In the genomic region with DNA sequence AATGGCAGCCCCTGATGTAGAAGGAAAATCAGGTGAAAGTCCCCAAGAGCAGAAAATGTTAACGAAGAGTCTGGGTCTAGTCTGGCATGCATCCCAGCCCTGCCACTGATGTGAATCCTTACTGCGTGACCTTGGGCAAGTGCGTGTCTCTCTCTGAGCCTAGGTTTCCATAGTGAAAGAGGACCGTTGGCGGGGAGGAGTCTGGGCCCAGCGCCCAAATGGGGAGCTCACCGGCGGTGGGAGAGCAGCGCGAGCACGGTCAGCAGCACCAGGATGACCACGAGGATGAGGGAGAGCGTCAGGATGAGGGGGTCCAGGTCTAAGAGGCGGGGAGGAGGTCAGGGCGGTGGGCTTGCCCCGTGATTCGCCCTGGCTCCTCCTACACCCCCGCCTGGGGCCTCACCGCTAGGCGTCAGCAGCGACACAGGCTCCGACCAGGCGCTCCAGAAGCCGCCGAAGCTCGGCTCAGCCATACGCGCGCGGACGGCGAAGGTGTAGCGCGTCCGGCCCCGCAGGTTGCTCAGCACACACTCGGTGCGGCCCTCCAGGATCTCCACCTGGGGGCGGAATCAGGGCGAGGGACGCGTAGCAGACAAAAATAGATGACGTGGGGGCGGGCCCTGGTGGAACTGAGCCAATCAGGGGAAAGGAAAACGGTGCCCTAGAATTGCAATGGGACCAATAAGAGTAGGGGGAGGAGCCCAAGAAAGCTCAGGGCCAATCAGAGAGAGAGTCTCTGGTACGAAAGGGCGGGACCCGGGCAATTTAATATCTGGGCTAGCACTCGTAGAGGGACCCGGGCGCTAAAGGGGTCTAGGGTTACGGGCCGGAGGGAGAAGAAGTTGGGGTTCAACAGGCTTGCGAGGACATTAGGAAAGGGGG, we compare ENCODE assay signal across 8 cellular contexts. TPM values are rescaled to one million over a fixed set of nuclear protein-coding genes. Genes with fewer than 3 reads are reported as not detected.
DNase-seq lines count a peak whose midpoint lies in the region; ATAC-seq lines count a peak whose summit lies in the region.

No MANE protein-coding gene starts in this region.

- peaks cover 4% of the 10 kb centered on the region for H3K4me1 ChIP-seq in endocrine pancreas (ENCODE audit: control insufficient read depth, insufficient read depth, low read length)
- peaks cover 10% of the 10 kb centered on the region for H3K4me1 ChIP-seq in mesodermal cell (ENCODE audit: control insufficient read depth, insufficient read depth, low read length, poor library complexity, severe bottlenecking)

- ATAC-seq in GM19372 (IDR thresholded peaks at IDR 0.05; ENCODE audit: low read depth, unreplicated experiment): peak; percentile 74
- peak; percentile 75 for ATAC-seq in HG03521 (IDR thresholded peaks at IDR 0.05; ENCODE audit: unreplicated experiment)

- WGBS in mesodermal cell (ENCODE audit: insufficient coverage in 2 of 2), 2 experiments: 5 to 6% methylated on average over 36 to 53 of the region's 54 CpGs

- peak overlapping the region; percentile 94 for H3K27ac ChIP-seq in mesodermal cell (ENCODE audit: low read depth, low read length, severe bottlenecking)

- peak overlapping the region; percentile 28 for H3K4me3 ChIP-seq in endocrine pancreas (ENCODE audit: control insufficient read depth, insufficient read depth, low read length)
- H3K4me3 ChIP-seq in mesodermal cell (ENCODE audit: extremely low read depth, insufficient read depth, low read length, poor library complexity, severe bottlenecking): peak overlapping the region; percentile 52

- H3K9ac ChIP-seq in endocrine pancreas (ENCODE audit: control insufficient read depth, insufficient read depth, low read length): peak overlapping the region; percentile 43

- DNase-seq in CD1c-positive myeloid dendritic cell (ENCODE audit: extremely low spot score): peak; percentile 97
- peak; percentile 87 for DNase-seq in NK-92 (lab: John Stamatoyannopoulos, UW; ENCODE audit: unreplicated experiment)
- peak; percentile 83 to 91 (median 88) for DNase-seq in activated CD8-positive, alpha-beta memory T cell treated with anti-CD3 and anti-CD28 coated beads for 48 hours (ENCODE audit: low read depth in 2 of 3, low spot score in 2 of 3)
- DNase-seq in stimulated activated CD8-positive, alpha-beta memory T cell treated with anti-CD3 and anti-CD28 coated beads, Interleukin-15, amount 100 ng/mL, for 24 hours (ENCODE audit: low read depth): peak; percentile 64

- no peaks in the 10 kb centered on the region for H3K27me3 ChIP-seq in endocrine pancreas (ENCODE audit: control insufficient read depth, insufficient read depth, low read length)

- no peaks in the 10 kb centered on the region for H3K36me3 ChIP-seq in endocrine pancreas (ENCODE audit: control insufficient read depth, insufficient read depth, low read length)
- H3K36me3 ChIP-seq in mesodermal cell (ENCODE audit: control insufficient read depth, insufficient read depth, low read length): peaks cover 22% of the 10 kb centered on the region

- H3K9me3 ChIP-seq in endocrine pancreas (ENCODE audit: control insufficient read depth, low read length): no peaks in the 10 kb centered on the region
- no peaks in the 10 kb centered on the region for H3K9me3 ChIP-seq in mesodermal cell (ENCODE audit: control insufficient read depth, low read length)

RNA-seq across cellular contexts. Expression of gene EPOR, which starts 3.2 kb away (rescaled TPM):
- 15.2 TPM for polyA plus RNA-seq in mesodermal cell (2013, experiment 1 of 2)
- 16.7 TPM for polyA plus RNA-seq in mesodermal cell (2013, experiment 2 of 2)

RNA-seq across cellular contexts. Expression of gene SWSAP1, which starts 6.4 kb away (rescaled TPM):
- 1.6 TPM for polyA plus RNA-seq in mesodermal cell (2013, experiment 1 of 2)
- 1.4 TPM for polyA plus RNA-seq in mesodermal cell (2013, experiment 2 of 2)

RNA-seq across cellular contexts. Expression of gene PLPPR2, which starts 25.7 kb away (rescaled TPM):
- polyA plus RNA-seq in mesodermal cell (2013, experiment 1 of 2): 13.9 TPM
- polyA plus RNA-seq in mesodermal cell (2013, experiment 2 of 2): 12.2 TPM

RNA-seq across cellular contexts. Expression of gene CCDC159, which starts 34.6 kb away (rescaled TPM):
- polyA plus RNA-seq in mesodermal cell (2013, experiment 1 of 2): 8.5 TPM
- polyA plus RNA-seq in mesodermal cell (2013, experiment 2 of 2): 9.8 TPM

RNA-seq across cellular contexts. Expression of gene TMEM205, which starts 34.8 kb away (rescaled TPM):
- 55.4 TPM for polyA plus RNA-seq in mesodermal cell (2013, experiment 1 of 2)
- 41.9 TPM for polyA plus RNA-seq in mesodermal cell (2013, experiment 2 of 2)

Comparison
In these comparisons a context has a peak if more than half of its experiments do, and no peak if none do; other contexts are left out.
1. Peak in every context shown above with its lines: DNase-seq, ATAC-seq, H3K4me3 ChIP-seq and H3K27ac ChIP-seq.